In the genomic region with DNA sequence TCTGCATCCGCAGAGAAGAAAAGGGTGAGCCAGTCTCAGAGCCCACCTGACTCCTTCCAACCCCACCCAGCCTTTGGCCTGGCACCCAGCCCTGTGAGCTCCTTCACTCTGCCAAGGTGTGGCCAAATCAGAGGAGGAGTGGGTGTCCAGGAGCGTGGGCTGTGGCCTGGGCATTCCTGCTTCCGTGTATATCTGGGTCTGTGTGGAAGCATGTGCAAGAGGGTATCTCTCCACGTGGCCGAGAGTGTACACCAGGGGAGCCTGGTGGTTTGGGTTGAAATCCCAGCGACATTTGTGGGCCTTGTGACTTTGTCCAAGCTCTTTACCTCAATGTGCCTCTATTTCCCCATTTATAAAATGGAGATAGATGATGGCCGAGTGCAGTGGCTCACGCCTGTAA, we compare ENCODE assay signal across 36 cellular contexts. TPM values are rescaled to one million over a fixed set of nuclear protein-coding genes. Genes with fewer than 3 reads are reported as not detected.
"Had no signal": no experiment of that assay in that cellular context is flagged by ENCODE, and none has a peak within 500 bp of the region (broad histone marks: within the 10 kb centered on the region; RNA-seq: fewer than 3 reads in every experiment).

No MANE protein-coding gene starts in this region.

- H3K4me3 ChIP-seq: adrenal gland, body of pancreas, breast epithelium had no signal

- FAIRE-seq: astrocyte, TTC549 had no signal

- DNase-seq: activated B cell treated with CpG ODN at 0.5 μM for 24 hours; activated CD4-positive, alpha-beta memory T cell treated with anti-CD3 and anti-CD28 coated beads for 36 hours; activated CD4-positive, alpha-beta T cell treated with anti-CD3 and anti-CD28 coated beads for 4 hours; activated CD4-positive, alpha-beta T cell treated with anti-CD3 and anti-CD28 coated beads, Interleukin-2, amount 10 ng/mL, durations not matched to agents 24 days and 14 days; activated CD4-positive, alpha-beta T cell treated with anti-CD3 and anti-CD28 coated beads, Interleukin-2, amount 50 U/mL, for 1 hour; activated CD4-positive, alpha-beta T cell treated with anti-CD3 and anti-CD28 coated beads, Interleukin-2, amount 50 U/mL, for 4 hours; activated CD4-positive, CD25-positive, alpha-beta regulatory T cell treated with anti-CD3 and anti-CD28 coated beads, Interleukin-2, amount 50 U/mL, for 72 hours; activated CD8-positive, alpha-beta memory T cell treated with anti-CD3 and anti-CD28 coated beads, Interleukin-2, amount 50 U/mL, for 4 hours; activated CD8-positive, alpha-beta T cell treated with anti-CD3 and anti-CD28 coated beads for 36 hours; activated effector memory CD4-positive, alpha-beta T cell treated with anti-CD3 and anti-CD28 coated beads, Interleukin-2, amount 50 U/mL, for 16 hours; activated gamma-delta T cell treated with Interleukin-2 at 50 U/mL for 16 hours; activated naive CD4-positive, alpha-beta T cell; activated naive CD4-positive, alpha-beta T cell treated with anti-CD3 and anti-CD28 coated beads for 36 hours; activated naive CD4-positive, alpha-beta T cell treated with anti-CD3 and anti-CD28 coated beads, Interleukin-2, amount 50 U/mL, for 16 hours; activated naive CD8-positive, alpha-beta T cell treated with anti-CD3 and anti-CD28 coated beads for 36 hours; activated T-cell treated with anti-CD3 and anti-CD28 coated beads for 4 hours; activated T-cell treated with anti-CD3 and anti-CD28 coated beads, Interleukin-2, amount 50 U/mL, for 1 hour; activated T-cell treated with anti-CD3 and anti-CD28 coated beads, Interleukin-2, amount 50 U/mL, for 4 hours; activated T-cell treated with anti-CD3 and anti-CD28 coated beads, Interleukin-2, amount 50 U/mL, for 72 hours; adrenal gland; amniotic stem cell; aorta; body of pancreas; brain microvascular endothelial cell; central memory CD4-positive, alpha-beta T cell; T-helper 1 cell; T-helper 2 cell; T-helper 9 cell had no signal

- H3K9me3 ChIP-seq: adrenal gland, body of pancreas, breast epithelium had no signal

- H3K36me3 ChIP-seq: adrenal gland, brain microvascular endothelial cell, breast epithelium had no signal

- H3K27me3 ChIP-seq: adrenal gland, body of pancreas, brain microvascular endothelial cell, breast epithelium had no signal

- ATAC-seq: activated CD8-positive, alpha-beta T cell treated with anti-CD3 and anti-CD28 coated beads for 36 hours; activated naive CD4-positive, alpha-beta T cell treated with anti-CD3 and anti-CD28 coated beads, Interleukin-2, amount 50 U/mL, for 72 hours; activated T-cell treated with anti-CD3 and anti-CD28 coated beads, Interleukin-2, amount 50 U/mL, for 4 hours; activated T-cell treated with anti-CD3 and anti-CD28 coated beads, Interleukin-2, amount 50 U/mL, for 72 hours; activated T-helper 17 cell treated with anti-CD3 and anti-CD28 coated beads, Interleukin-2, amount 50 U/mL, for 72 hours; body of pancreas had no signal

- H3K27ac ChIP-seq: adrenal gland, brain microvascular endothelial cell, breast epithelium had no signal

RNA-seq across cellular contexts. Expression of gene CDCP2, which starts 29.8 kb away (rescaled TPM):
- total RNA-seq: activated B cell treated with CpG ODN at 0.5 μM for 24 hours; activated CD4-positive, alpha-beta memory T cell treated with anti-CD3 and anti-CD28 coated beads for 36 hours; activated CD4-positive, alpha-beta T cell treated with anti-CD3 and anti-CD28 coated beads, Interleukin-2, amount 10 ng/mL, durations not matched to agents 24 days and 14 days; activated CD8-positive, alpha-beta memory T cell treated with anti-CD3 and anti-CD28 coated beads for 36 hours; activated naive CD4-positive, alpha-beta T cell treated with anti-CD3 and anti-CD28 coated beads for 36 hours; activated naive CD8-positive, alpha-beta T cell treated with anti-CD3 and anti-CD28 coated beads for 36 hours; activated T-cell treated with anti-CD3 and anti-CD28 coated beads, Interleukin-2, amount 50 U/mL, for 4 hours; activated T-cell treated with anti-CD3 and anti-CD28 coated beads, Interleukin-2, amount 50 U/mL, for 72 hours; activated T-helper 1 cell treated with anti-CD3 and anti-CD28 coated beads, Interleukin-12 subunit alpha, Interleukin-12 subunit beta, Interleukin-2, Interleukin-4 antibody, amounts not matched to agents 30 ng/mL and 10 ng/mL and 1 ng/mL, durations not matched to agents 14 hours and 24 hours and 36 hours; astrocyte; body of pancreas; cardiac septum had no signal
- polyA plus RNA-seq: aorta had no signal
